Comparison of ENCODE assay signal across 33 cellular contexts in genomic region chr16:72836181-72836580, GRCh38.
"Had no signal": no experiment of that assay in that cellular context is flagged by ENCODE, and none has a peak within 500 bp of the region (broad histone marks: within the 10 kb centered on the region; RNA-seq: fewer than 3 reads in every experiment).

No MANE protein-coding gene starts in this region.

- H3K27ac Mint-ChIP-seq: activated CD4-positive, alpha-beta memory T cell treated with anti-CD3 and anti-CD28 coated beads for 36 hours; activated naive CD4-positive, alpha-beta T cell treated with anti-CD3 and anti-CD28 coated beads for 36 hours; activated naive CD8-positive, alpha-beta T cell treated with anti-CD3 and anti-CD28 coated beads for 36 hours; activated T-helper 1 cell treated with anti-CD3 and anti-CD28 coated beads, Interleukin-12 subunit alpha, Interleukin-12 subunit beta, Interleukin-2, Interleukin-4 antibody, amounts not matched to agents 30 ng/mL and 10 ng/mL and 1 ng/mL, durations not matched to agents 14 hours and 24 hours and 36 hours; effector memory CD8-positive, alpha-beta T cell; naive B cell; nephron progenitor cell; T-helper 1 cell treated with Interleukin-12 subunit alpha and Interleukin-12 subunit beta and Interleukin-4 antibody, amounts not matched to agents 30 μg/mL and 1 μg/mL, for 36 hours had no signal

- H3K27me3 ChIP-seq: adrenal gland, brain microvascular endothelial cell, gastroesophageal sphincter, testis, transverse colon, uterus had no signal

- H3K9me3 ChIP-seq: adrenal gland, gastroesophageal sphincter, testis, transverse colon, uterus had no signal

- H3K36me3 Mint-ChIP-seq: activated CD4-positive, alpha-beta memory T cell treated with anti-CD3 and anti-CD28 coated beads for 36 hours; activated naive CD8-positive, alpha-beta T cell treated with anti-CD3 and anti-CD28 coated beads for 36 hours; mesothelial cell of epicardium had no signal

- H3K4me1 Mint-ChIP-seq: activated naive CD8-positive, alpha-beta T cell treated with anti-CD3 and anti-CD28 coated beads for 36 hours had no signal

- DNase-seq: activated CD4-positive, alpha-beta memory T cell treated with anti-CD3 and anti-CD28 coated beads for 36 hours; activated CD4-positive, alpha-beta T cell treated with anti-CD3 and anti-CD28 coated beads for 48 hours; activated CD8-positive, alpha-beta memory T cell treated with anti-CD3 and anti-CD28 coated beads, Interleukin-2, amount 50 U/mL, for 4 hours; activated effector memory CD4-positive, alpha-beta T cell treated with anti-CD3 and anti-CD28 coated beads, Interleukin-2, amount 50 U/mL, for 16 hours; activated naive CD4-positive, alpha-beta T cell treated with anti-CD3 and anti-CD28 coated beads for 36 hours; activated naive CD8-positive, alpha-beta T cell treated with anti-CD3 and anti-CD28 coated beads for 36 hours; activated T-cell treated with anti-CD3 and anti-CD28 coated beads, Interleukin-2, amount 50 U/mL, for 1 hour; aorta; brain microvascular endothelial cell; cortex of kidney; effector memory CD8-positive, alpha-beta T cell; head of caudate nucleus; hippocampal formation; left cardiac atrium; naive B cell; nephron progenitor cell; occipital lobe; stimulated activated CD4-positive, alpha-beta T cell treated with anti-CD3 and anti-CD28 coated beads, Interleukin-12 subunit alpha, Interleukin-12 subunit beta, amount 100 ng/mL, for 4 hours; stimulated activated CD4-positive, alpha-beta T cell treated with anti-CD3 and anti-CD28 coated beads, Interleukin-4, amount 100 ng/mL, for 1 hour; stimulated activated naive CD8-positive, alpha-beta T cell treated with anti-CD3 and anti-CD28 coated beads, Interleukin-15, Interleukin-2, amounts not matched to agents 100 U/mL and 50 U/mL, for 24 hours; T-helper 9 cell; testis; transverse colon; uterus; WERI-Rb-1 had no signal

- H3K4me1 ChIP-seq: uterus had no signal

- H3K27me3 Mint-ChIP-seq: effector memory CD8-positive, alpha-beta T cell; naive B cell had no signal

- H3K4me3 ChIP-seq: adrenal gland, gastroesophageal sphincter, skin epidermis, testis, transverse colon, uterus had no signal

- H3K4me3 Mint-ChIP-seq: activated CD4-positive, alpha-beta memory T cell treated with anti-CD3 and anti-CD28 coated beads for 36 hours; activated naive CD4-positive, alpha-beta T cell treated with anti-CD3 and anti-CD28 coated beads for 36 hours; activated naive CD8-positive, alpha-beta T cell treated with anti-CD3 and anti-CD28 coated beads for 36 hours; activated T-helper 1 cell treated with anti-CD3 and anti-CD28 coated beads, Interleukin-12 subunit alpha, Interleukin-12 subunit beta, Interleukin-2, Interleukin-4 antibody, amounts not matched to agents 30 ng/mL and 10 ng/mL and 1 ng/mL, durations not matched to agents 14 hours and 24 hours and 36 hours; effector memory CD8-positive, alpha-beta T cell; mesothelial cell of epicardium; naive B cell; nephron progenitor cell; T-helper 1 cell treated with Interleukin-12 subunit alpha and Interleukin-12 subunit beta and Interleukin-4 antibody, amounts not matched to agents 30 μg/mL and 1 μg/mL, for 36 hours had no signal

- H3K9me3 Mint-ChIP-seq: activated CD4-positive, alpha-beta memory T cell treated with anti-CD3 and anti-CD28 coated beads for 36 hours; activated naive CD4-positive, alpha-beta T cell treated with anti-CD3 and anti-CD28 coated beads for 36 hours; activated naive CD8-positive, alpha-beta T cell treated with anti-CD3 and anti-CD28 coated beads for 36 hours; activated T-helper 1 cell treated with anti-CD3 and anti-CD28 coated beads, Interleukin-12 subunit alpha, Interleukin-12 subunit beta, Interleukin-2, Interleukin-4 antibody, amounts not matched to agents 30 ng/mL and 10 ng/mL and 1 ng/mL, durations not matched to agents 14 hours and 24 hours and 36 hours; effector memory CD8-positive, alpha-beta T cell; mesothelial cell of epicardium; naive B cell; nephron progenitor cell; T-helper 1 cell treated with Interleukin-12 subunit alpha and Interleukin-12 subunit beta and Interleukin-4 antibody, amounts not matched to agents 30 μg/mL and 1 μg/mL, for 36 hours had no signal

- H3K27ac ChIP-seq: adrenal gland, brain microvascular endothelial cell, gastroesophageal sphincter, skin epidermis, testis, transverse colon, uterus, WERI-Rb-1 had no signal

- ATAC-seq: activated CD4-positive, CD25-positive, alpha-beta regulatory T cell treated with anti-CD3 and anti-CD28 coated beads, Interleukin-2, amount 50 U/mL, for 24 hours; effector memory CD8-positive, alpha-beta T cell; gastroesophageal sphincter; left cardiac atrium; sciatic nerve; stimulated activated naive CD8-positive, alpha-beta T cell treated with anti-CD3 and anti-CD28 coated beads, Interleukin-15, Interleukin-2, amounts not matched to agents 100 U/mL and 50 U/mL, for 24 hours had no signal

- H3K36me3 ChIP-seq: adrenal gland, brain microvascular endothelial cell, gastroesophageal sphincter, transverse colon, uterus, WERI-Rb-1 had no signal
